Comparison of ENCODE assay signal across 9 cellular contexts in the genomic region with DNA sequence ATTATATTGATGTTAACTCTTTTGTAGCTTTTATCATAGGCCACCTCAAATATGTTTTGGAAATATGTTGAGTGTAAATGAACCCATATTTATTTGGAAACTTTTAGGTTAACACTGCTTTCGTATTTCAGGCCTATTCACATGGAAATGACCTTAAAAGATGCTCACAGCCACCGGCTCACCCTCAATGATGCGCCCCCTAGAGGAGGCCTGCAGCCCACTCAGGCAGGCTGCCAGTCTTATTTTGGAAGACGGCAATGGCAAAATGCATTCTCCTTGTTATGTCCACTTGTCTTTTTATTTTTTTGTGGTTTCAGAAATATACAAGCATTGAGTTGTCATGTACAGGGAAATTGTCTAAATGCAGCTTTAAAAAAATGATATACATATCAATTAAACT.
DNase-seq lines count a peak whose midpoint lies in the region; TF ChIP-seq lines count a peak whose summit lies in the region.
"Had no signal": no experiment of that assay in that cellular context is flagged by ENCODE, and none has a peak within 500 bp of the region (broad histone marks: within the 10 kb centered on the region; RNA-seq: fewer than 3 reads in every experiment).

No MANE protein-coding gene starts in this region.

- H3K9me3 ChIP-seq in Caco-2 (no peaks in the 10 kb centered on the region), GM23248 (ENCODE audit: low read depth) (no peaks in the 10 kb centered on the region), tibial artery (no peaks in the 10 kb centered on the region), trophoblast cell (ENCODE audit: insufficient read depth, low read depth, low read length) (no peaks in the 10 kb centered on the region)

- no peak overlapping the region for H3K4ac ChIP-seq in trophoblast cell (ENCODE audit: low read depth, low read length)

- no peaks in the 10 kb centered on the region for H3K36me3 ChIP-seq in Caco-2 (ENCODE audit: control insufficient read depth, insufficient read depth, low read length)
- no peaks in the 10 kb centered on the region for H3K36me3 ChIP-seq in GM23248 (ENCODE audit: low read depth)
- H3K36me3 ChIP-seq in tibial artery = no peaks in the 10 kb centered on the region
- no peaks in the 10 kb centered on the region for H3K36me3 ChIP-seq in trophoblast cell (ENCODE audit: control insufficient read depth in 1 of 2, insufficient read depth in 2 of 2, low read length in 2 of 2)

- H4K91ac ChIP-seq in trophoblast cell (ENCODE audit: low read depth, low read length) = no peak overlapping the region

- no peak overlapping the region for H3K4me3 ChIP-seq in Caco-2 (ENCODE audit: low read depth, low read length)
- no peak overlapping the region for H3K4me3 ChIP-seq in GM23248
- no peak overlapping the region for H3K4me3 ChIP-seq in tibial artery
- H3K4me3 ChIP-seq in trophoblast cell (ENCODE audit: low read depth, low read length) = no peak overlapping the region

- no peak overlapping the region for H3K27ac ChIP-seq in GM23248
- H3K27ac ChIP-seq in tibial artery = no peak overlapping the region
- H3K27ac ChIP-seq in trophoblast cell (ENCODE audit: low read depth, low read length) = no peak overlapping the region

- DNase-seq in Caco-2 (peak; percentile 36 to 52), GM23248 (peak; percentile 10), RPMI8226 (peak; percentile 54), glutamatergic neuron (peak; percentile 70), retina (no peak), tibial artery (no peak), anterior cingulate cortex (lab: John Stamatoyannopoulos, UW) (no peak), trophoblast cell (no peak)
- DNase-seq: cortex of kidney had no signal

- POLR2A ChIA-PET in Caco-2 (lab: Charles Lee) = no interaction called here

- H3K4me3 Mint-ChIP-seq in Caco-2 (ENCODE audit: unreplicated experiment) (no peak overlapping the region), glutamatergic neuron (ENCODE audit: unreplicated experiment) (no peak overlapping the region)

- H3K9me3 Mint-ChIP-seq in Caco-2 (ENCODE audit: unreplicated experiment) = no peaks in the 10 kb centered on the region
- H3K9me3 Mint-ChIP-seq in glutamatergic neuron (ENCODE audit: unreplicated experiment) = no peaks in the 10 kb centered on the region

- H3K79me1 ChIP-seq in trophoblast cell (ENCODE audit: low read length) = no peaks in the 10 kb centered on the region

- no peak overlapping the region for H2BK120ac ChIP-seq in trophoblast cell (ENCODE audit: insufficient read depth, low read length, poor library complexity)

- no peaks in the 10 kb centered on the region for H3K36me3 Mint-ChIP-seq in Caco-2 (ENCODE audit: insufficient read depth, unreplicated experiment)
- H3K36me3 Mint-ChIP-seq in glutamatergic neuron (ENCODE audit: unreplicated experiment) = no peaks in the 10 kb centered on the region

- no peak overlapping the region for H2BK5ac ChIP-seq in trophoblast cell (ENCODE audit: low read depth, low read length, poor library complexity)

- H4K20me1 ChIP-seq in GM23248 (ENCODE audit: insufficient read depth) = no peaks in the 10 kb centered on the region

- no peak overlapping the region for H3K18ac ChIP-seq in trophoblast cell (ENCODE audit: low read length)

- no peak overlapping the region for H3K23ac ChIP-seq in trophoblast cell (ENCODE audit: low read length)

- H3K9ac ChIP-seq in GM23248 = no peak overlapping the region
- H3K9ac ChIP-seq in trophoblast cell (ENCODE audit: low read length) = no peak overlapping the region

- TF ChIP-seq CTCF in Caco-2 (IDR thresholded peaks at IDR 0.05; ENCODE audit: insufficient read depth in 1 of 2, low read depth in 1 of 2, low read length in 1 of 2, severe bottlenecking in 1 of 2, unreplicated experiment in 1 of 2) (peak; percentile 52 to 55), glutamatergic neuron (IDR thresholded peaks at IDR 0.05; ENCODE audit: partially characterized antibody, unreplicated experiment) (peak; percentile 82), tibial artery (IDR thresholded peaks at IDR 0.05) (no peak)

- H4K12ac ChIP-seq in trophoblast cell (ENCODE audit: low read depth, low read length) = no peak overlapping the region

- H3K79me2 ChIP-seq in GM23248 (ENCODE audit: insufficient read depth) = no peaks in the 10 kb centered on the region
- H3K79me2 ChIP-seq in trophoblast cell (ENCODE audit: control insufficient read depth, insufficient read depth, low read length, poor library complexity) = no peaks in the 10 kb centered on the region

- H3K9me2 ChIP-seq in GM23248 (ENCODE audit: insufficient read depth) = no peaks in the 10 kb centered on the region

- no peak overlapping the region for H4K8ac ChIP-seq in trophoblast cell (ENCODE audit: low read depth, low read length)

- no peak overlapping the region for H2AK5ac ChIP-seq in trophoblast cell (ENCODE audit: low read length)

- H3K27ac Mint-ChIP-seq in Caco-2 (ENCODE audit: unreplicated experiment) = no peak overlapping the region
- H3K27ac Mint-ChIP-seq in glutamatergic neuron (ENCODE audit: unreplicated experiment) = no peak overlapping the region

- 44 to 50% methylated on average over 4 of the region's 4 CpGs for WGBS in GM23248 (ENCODE audit: low coverage in 1 of 2, low lambda C conversion rate in 2 of 2, missing lambda C conversion rate in 2 of 2), 2 experiments
- no CpG with 5 or more reads among the region's 4 CpGs for WGBS in trophoblast cell (ENCODE audit: extremely low coverage, insufficient coverage, insufficient read length)

- in situ Hi-C loops in GM23248 (cut with MboI) = no loop called here

- 0 out of 2 replicates have a peak, but pooled peaks cover 4% of the 10 kb centered on the region for H3K4me1 ChIP-seq in Caco-2
- no peaks in the 10 kb centered on the region for H3K4me1 ChIP-seq in GM23248 (ENCODE audit: insufficient read depth)
- H3K4me1 ChIP-seq in tibial artery = no peaks in the 10 kb centered on the region
- no peaks in the 10 kb centered on the region for H3K4me1 ChIP-seq in trophoblast cell (ENCODE audit: control insufficient read depth in 1 of 2, insufficient read depth in 2 of 2, low read length in 2 of 2)

- no TSS peak for BruUV-seq in Caco-2 (replicated peaks; lab: Mats Ljungman, UMichigan)

- H2BK12ac ChIP-seq in trophoblast cell (ENCODE audit: low read length) = no peak overlapping the region

- no peaks in the 10 kb centered on the region for H3K27me3 Mint-ChIP-seq in Caco-2 (ENCODE audit: insufficient read depth, unreplicated experiment)
- H3K27me3 Mint-ChIP-seq in glutamatergic neuron (ENCODE audit: unreplicated experiment) = no peaks in the 10 kb centered on the region

- no peaks in the 10 kb centered on the region for H3K4me1 Mint-ChIP-seq in Caco-2 (ENCODE audit: low read depth, unreplicated experiment)
- peaks cover 2% of the 10 kb centered on the region for H3K4me1 Mint-ChIP-seq in glutamatergic neuron (ENCODE audit: low read depth, unreplicated experiment)

- H2AFZ ChIP-seq in GM23248 (no peak overlapping the region), trophoblast cell (ENCODE audit: insufficient read depth, low read length, poor library complexity) (no peak overlapping the region)

- H3K27me3 ChIP-seq in Caco-2 (replicated peaks; ENCODE audit: control insufficient read depth, insufficient read depth, low read length) = no peaks in the 10 kb centered on the region
- H3K27me3 ChIP-seq in GM23248 (replicated peaks; ENCODE audit: insufficient read depth) = no peaks in the 10 kb centered on the region
- no peaks in the 10 kb centered on the region for H3K27me3 ChIP-seq in tibial artery
- H3K27me3 ChIP-seq in trophoblast cell (ENCODE audit: insufficient read depth, low read length) = no peaks in the 10 kb centered on the region

- no peak overlapping the region for H3K4me2 ChIP-seq in GM23248 (ENCODE audit: unreplicated experiment)
- no peak overlapping the region for H3K4me2 ChIP-seq in trophoblast cell (ENCODE audit: low read length)

- no peaks in the 10 kb centered on the region for H3F3A ChIP-seq in GM23248 (ENCODE audit: insufficient read depth)

- CTCF ChIA-PET in Caco-2 (lab: Charles Lee) = no interaction called here

- no peak overlapping the region for H3K14ac ChIP-seq in trophoblast cell (ENCODE audit: low read length)

- intact Hi-C loops in Caco-2 (cut with micrococcal nuclease; ENCODE audit: unreplicated experiment) (loop anchor here (1.0 to 10.0 kb wide), 3 partner anchors 225 to 581 kb away; no protein-coding TSS in a partner anchor), tibial artery (cut with DNase I; ENCODE audit: low total_unique reads) (no loop called here)

Comparison
In these comparisons a context has a peak if more than half of its experiments do, and no peak if none do; other contexts are left out.
1. DNase-seq: peak in Caco-2 (2 of 2), GM23248 (single experiment), RPMI8226 (single experiment) and glutamatergic neuron (single experiment); none in retina (single experiment), tibial artery (0 of 2), anterior cingulate cortex (0 of 58) and trophoblast cell (0 of 2).
2. CTCF ChIP-seq: peak in Caco-2 (2 of 2) and glutamatergic neuron (single experiment); none in tibial artery (0 of 2).